8 cellular contexts compared by ENCODE assay signal in the genomic region with DNA sequence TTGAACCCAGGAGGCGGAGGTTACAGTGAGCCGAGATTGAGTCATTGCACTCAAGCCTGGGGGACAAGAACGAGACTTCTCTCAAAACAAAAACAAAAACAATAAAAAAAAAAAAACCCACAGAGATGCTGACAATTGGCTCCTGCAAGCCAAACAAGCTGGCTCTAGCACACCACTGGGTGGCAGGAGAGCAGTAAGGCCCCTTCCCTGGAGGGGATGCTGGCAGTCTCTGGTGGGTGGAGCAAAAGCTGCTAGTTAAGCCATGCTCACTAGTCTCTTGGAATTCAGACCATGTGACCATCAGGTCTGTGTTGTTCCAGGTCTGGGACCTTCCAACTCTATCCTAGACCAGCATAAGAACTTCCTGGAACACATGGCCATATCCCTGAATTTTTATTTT. TPM values are rescaled to one million over a fixed set of nuclear protein-coding genes. Genes with fewer than 3 reads are reported as not detected.
DNase-seq lines count a peak whose midpoint lies in the region; ATAC-seq and TF ChIP-seq lines count a peak whose summit lies in the region.

No MANE protein-coding gene starts in this region.

- DNase-seq in CD1c-positive myeloid dendritic cell (ENCODE audit: extremely low spot score) (peak; percentile 8), HCEC 1CT (peak; percentile 44), RPMI8226 (peak; percentile 65), fibroblast of pulmonary artery (ENCODE audit: low read depth) (peak; percentile 63), renal cortical epithelial cell (ENCODE audit: low read depth) (peak; percentile 94), activated gamma-delta T cell (lab: John Stamatoyannopoulos, UW) (no peak)

- TF ChIP-seq CTCF in fibroblast of pulmonary artery (IDR thresholded peaks at IDR 0.05; ENCODE audit: low read length, missing control alignments) = peak; percentile 45

- no peak overlapping the region for H3K4me3 ChIP-seq in fibroblast of pulmonary artery (replicated peaks; ENCODE audit: low read depth, low read length)

- ATAC-seq in GM21825 (IDR thresholded peaks at IDR 0.05; ENCODE audit: unreplicated experiment) (no peak), GM18861 (IDR thresholded peaks at IDR 0.05; ENCODE audit: unreplicated experiment) (no peak)

RNA-seq across cellular contexts. Expression of a gene that starts 18.9 kb away (rescaled TPM):
- total RNA-seq in renal cortical epithelial cell = 8.1 and 19.1 TPM in 2 replicates

RNA-seq across cellular contexts. Expression of a gene that starts 46.5 kb away (rescaled TPM):
- total RNA-seq in renal cortical epithelial cell = 28.3 and 34.5 TPM in 2 replicates
